Comparison of ENCODE assay signal across 1 cellular context in the genomic region with DNA sequence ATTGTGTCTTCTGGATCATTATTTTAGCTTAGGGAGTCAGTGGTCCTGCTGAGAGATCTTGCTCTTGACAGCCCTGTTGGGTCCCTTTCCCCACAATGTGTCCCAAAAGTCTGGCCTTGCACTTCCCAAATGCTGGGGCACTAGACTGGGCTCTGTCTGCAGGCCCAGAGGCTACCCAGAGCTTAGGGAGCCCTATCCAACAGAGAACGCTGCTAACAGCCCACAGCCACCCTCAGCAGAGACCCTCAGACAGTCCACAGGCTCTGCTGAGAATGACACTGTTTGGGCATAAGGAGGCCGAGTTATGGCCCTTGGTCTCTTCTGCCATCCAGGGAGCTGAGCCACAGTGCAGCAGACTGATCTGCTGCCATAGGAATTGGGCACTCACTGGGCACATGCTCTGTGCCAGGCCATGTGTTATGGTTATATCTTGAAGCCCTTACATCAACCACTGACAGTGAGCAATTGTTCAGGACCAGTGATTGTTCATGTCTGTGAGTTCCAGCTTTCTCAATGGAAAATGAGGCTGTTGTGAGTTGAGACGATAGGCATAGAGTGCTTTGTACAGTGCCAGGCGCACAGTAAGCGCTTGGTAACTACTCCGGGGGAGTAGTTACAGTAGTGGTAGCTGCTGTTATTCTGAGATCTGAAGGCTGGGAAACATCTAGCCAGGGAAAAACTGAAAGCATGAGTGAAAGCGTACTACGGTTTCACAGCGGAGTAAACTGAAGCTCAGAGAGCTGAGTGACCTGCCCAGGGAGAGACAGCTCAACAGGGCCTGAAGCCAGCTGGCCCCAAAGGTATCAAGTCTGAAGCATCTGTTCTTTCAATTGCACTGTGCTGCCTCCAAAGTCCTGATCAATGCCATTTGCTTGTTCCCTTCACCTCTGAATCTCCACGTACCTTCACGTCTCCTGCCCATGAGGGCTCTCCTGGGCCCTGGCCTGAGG.
TF ChIP-seq lines count a peak whose summit lies in the region.

No MANE protein-coding gene starts in this region.

TF ChIP-seq in WTC11, 78 proteins besides CTCF, POLR2A, EP300 and RAD21 (continued from another document):
- TF ChIP-seq ARID4B (CRISPR knock-in tag; IDR thresholded peaks at IDR 0.05; ENCODE audit: borderline replicate concordance), result no peak
- no peak for TF ChIP-seq CBFB (CRISPR knock-in tag; IDR thresholded peaks at IDR 0.05; ENCODE audit: low read depth)
